ENCODE assay signal across 16 cellular contexts in the genomic region with DNA sequence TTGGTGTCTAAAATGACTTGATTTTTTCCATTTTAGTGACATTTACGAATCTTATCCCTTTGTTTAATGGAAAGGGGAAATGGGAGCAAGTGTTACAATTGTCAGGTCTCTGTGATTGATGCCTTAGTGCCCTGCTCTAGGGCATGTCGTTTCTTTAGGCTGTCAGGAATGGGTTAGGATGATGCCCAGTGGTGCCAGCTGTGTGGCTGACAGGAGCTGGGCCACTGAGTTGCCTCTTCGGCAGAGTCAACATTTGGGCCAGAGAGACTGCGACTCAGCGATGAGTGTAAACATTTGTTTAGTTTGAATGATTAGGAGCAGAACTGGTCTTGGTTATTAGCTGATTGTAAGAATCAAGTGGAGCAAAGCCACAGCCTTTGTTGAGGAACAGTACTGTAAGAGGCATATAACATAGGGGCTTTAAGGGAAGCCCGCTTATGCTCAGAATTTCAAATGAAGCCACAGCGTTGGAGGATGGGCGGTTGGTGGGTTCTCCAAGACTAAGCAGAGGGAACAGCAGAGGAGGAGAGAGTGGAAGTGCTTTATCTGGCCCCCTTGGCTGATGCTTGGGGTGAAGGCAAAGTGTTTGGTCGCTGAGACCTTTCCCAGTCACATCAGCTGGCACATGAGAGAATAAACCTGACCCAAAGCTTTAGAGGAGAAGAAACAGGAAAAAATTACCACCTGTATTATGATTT.
DNase-seq lines count a peak whose midpoint lies in the region; ATAC-seq and TF ChIP-seq lines count a peak whose summit lies in the region.
"Had no signal": no experiment of that assay in that cellular context is flagged by ENCODE, and none has a peak within 500 bp of the region (broad histone marks: within the 10 kb centered on the region; RNA-seq: fewer than 3 reads in every experiment).

No MANE protein-coding gene starts in this region.

- H3K4me3 Mint-ChIP-seq in WTC11 (no peak overlapping the region), nephron progenitor cell (no peak overlapping the region)
- H3K4me3 Mint-ChIP-seq: activated CD4-positive, alpha-beta memory T cell treated with anti-CD3 and anti-CD28 coated beads for 36 hours; activated T-helper 1 cell treated with anti-CD3 and anti-CD28 coated beads, Interleukin-12 subunit alpha, Interleukin-12 subunit beta, Interleukin-2, Interleukin-4 antibody, amounts not matched to agents 30 ng/mL and 10 ng/mL and 1 ng/mL, durations not matched to agents 14 hours and 24 hours and 36 hours had no signal

- H3K36me3 ChIP-seq in upper lobe of right lung = no peaks in the 10 kb centered on the region
- H3K36me3 ChIP-seq: transverse colon had no signal

- intact Hi-C loops in upper lobe of right lung (cut with DNase I) = no loop called here

- H3K4me1 Mint-ChIP-seq in WTC11 (peaks cover 58% of the 10 kb centered on the region), nephron progenitor cell (peaks cover 24% of the 10 kb centered on the region)

- H3K27me3 Mint-ChIP-seq in WTC11 (ENCODE audit: low read depth) (no peaks in the 10 kb centered on the region), nephron progenitor cell (ENCODE audit: low read depth, poor library complexity) (no peaks in the 10 kb centered on the region)
- H3K27me3 Mint-ChIP-seq: activated CD4-positive, alpha-beta memory T cell treated with anti-CD3 and anti-CD28 coated beads for 36 hours had no signal

- H3K4me3 ChIP-seq in upper lobe of right lung = no peak overlapping the region
- H3K4me3 ChIP-seq: transverse colon had no signal

- peak; percentile 26 for DNase-seq in ELF-1 (ENCODE audit: low read depth, low spot score)
- peak; percentile 51 for DNase-seq in HCEC 1CT
- no peak for DNase-seq in WTC11 (ENCODE audit: low spot score)
- no peak for DNase-seq in nephron progenitor cell
- DNase-seq in UCSD-AML1 (lab: John Stamatoyannopoulos, UW; ENCODE audit: unreplicated experiment) = no peak
- no peak for DNase-seq in upper lobe of right lung
- DNase-seq: activated CD4-positive, alpha-beta memory T cell treated with anti-CD3 and anti-CD28 coated beads for 36 hours; cerebellar nuclear complex; NCI-H1048; NCI-H82; stimulated activated CD8-positive, alpha-beta memory T cell treated with anti-CD3 and anti-CD28 coated beads, Interleukin-4, amount 100 ng/mL, for 48 hours; T1000; transverse colon had no signal

- H3K27me3 ChIP-seq in upper lobe of right lung = no peaks in the 10 kb centered on the region
- H3K27me3 ChIP-seq: transverse colon had no signal

- no peaks in the 10 kb centered on the region for H3K9me3 Mint-ChIP-seq in WTC11
- H3K9me3 Mint-ChIP-seq in nephron progenitor cell = no peaks in the 10 kb centered on the region
- H3K9me3 Mint-ChIP-seq: activated CD4-positive, alpha-beta memory T cell treated with anti-CD3 and anti-CD28 coated beads for 36 hours; activated T-helper 1 cell treated with anti-CD3 and anti-CD28 coated beads, Interleukin-12 subunit alpha, Interleukin-12 subunit beta, Interleukin-2, Interleukin-4 antibody, amounts not matched to agents 30 ng/mL and 10 ng/mL and 1 ng/mL, durations not matched to agents 14 hours and 24 hours and 36 hours had no signal

- CTCF ChIA-PET in WTC11 (lab: Charles Lee) = interaction anchor here (0.6 to 1.5 kb wide), 2 partner anchors 223 kb away, joined by 3 to 5 read pairs; no protein-coding TSS in a partner anchor

- no peak overlapping the region for H3K27ac ChIP-seq in upper lobe of right lung
- H3K27ac ChIP-seq: epithelial cell of prostate, transverse colon had no signal

- H3K4me1 ChIP-seq in upper lobe of right lung = peaks cover 4% of the 10 kb centered on the region
- H3K4me1 ChIP-seq: transverse colon had no signal

- H3K27ac Mint-ChIP-seq in WTC11 = peak overlapping the region; percentile 58
- peak overlapping the region; percentile 49 for H3K27ac Mint-ChIP-seq in nephron progenitor cell
- H3K27ac Mint-ChIP-seq: activated CD4-positive, alpha-beta memory T cell treated with anti-CD3 and anti-CD28 coated beads for 36 hours; activated T-helper 1 cell treated with anti-CD3 and anti-CD28 coated beads, Interleukin-12 subunit alpha, Interleukin-12 subunit beta, Interleukin-2, Interleukin-4 antibody, amounts not matched to agents 30 ng/mL and 10 ng/mL and 1 ng/mL, durations not matched to agents 14 hours and 24 hours and 36 hours had no signal

- ATAC-seq in WTC11 (peak; percentile 64), HG02642 (IDR thresholded peaks at IDR 0.05; ENCODE audit: poor library complexity, unreplicated experiment) (no peak), upper lobe of right lung (no peak)

- POLR2A ChIA-PET in WTC11 (lab: Charles Lee) = no interaction called here

- TF ChIP-seq CTCF in WTC11 (IDR thresholded peaks at IDR 0.05) (no peak), nephron progenitor cell (IDR thresholded peaks at IDR 0.05) (no peak), upper lobe of right lung (IDR thresholded peaks at IDR 0.05) (no peak)

- H3K36me3 Mint-ChIP-seq in WTC11 (no peaks in the 10 kb centered on the region), nephron progenitor cell (ENCODE audit: low read depth) (no peaks in the 10 kb centered on the region)
- H3K36me3 Mint-ChIP-seq: activated CD4-positive, alpha-beta memory T cell treated with anti-CD3 and anti-CD28 coated beads for 36 hours had no signal

- H3K9me3 ChIP-seq in upper lobe of right lung = no peaks in the 10 kb centered on the region
- H3K9me3 ChIP-seq: transverse colon had no signal

TF ChIP-seq in WTC11, 78 proteins besides CTCF, POLR2A, EP300 and RAD21:
- TF ChIP-seq ZNF423 (CRISPR knock-in tag; IDR thresholded peaks at IDR 0.05) (no peak), GABPB1 (CRISPR knock-in tag; IDR thresholded peaks at IDR 0.05) (no peak), ESRRA (CRISPR knock-in tag; IDR thresholded peaks at IDR 0.05; ENCODE audit: borderline replicate concordance) (no peak)
- TF ChIP-seq, protein P1, sequence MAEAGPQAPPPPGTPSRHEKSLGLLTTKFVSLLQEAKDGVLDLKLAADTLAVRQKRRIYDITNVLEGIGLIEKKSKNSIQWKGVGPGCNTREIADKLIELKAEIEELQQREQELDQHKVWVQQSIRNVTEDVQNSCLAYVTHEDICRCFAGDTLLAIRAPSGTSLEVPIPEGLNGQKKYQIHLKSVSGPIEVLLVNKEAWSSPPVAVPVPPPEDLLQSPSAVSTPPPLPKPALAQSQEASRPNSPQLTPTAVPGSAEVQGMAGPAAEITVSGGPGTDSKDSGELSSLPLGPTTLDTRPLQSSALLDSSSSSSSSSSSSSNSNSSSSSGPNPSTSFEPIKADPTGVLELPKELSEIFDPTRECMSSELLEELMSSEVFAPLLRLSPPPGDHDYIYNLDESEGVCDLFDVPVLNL (CRISPR knock-in tag; IDR thresholded peaks at IDR 0.05; ENCODE audit: borderline replicate concordance, low read depth) = no peak
- TF ChIP-seq, protein P2, sequence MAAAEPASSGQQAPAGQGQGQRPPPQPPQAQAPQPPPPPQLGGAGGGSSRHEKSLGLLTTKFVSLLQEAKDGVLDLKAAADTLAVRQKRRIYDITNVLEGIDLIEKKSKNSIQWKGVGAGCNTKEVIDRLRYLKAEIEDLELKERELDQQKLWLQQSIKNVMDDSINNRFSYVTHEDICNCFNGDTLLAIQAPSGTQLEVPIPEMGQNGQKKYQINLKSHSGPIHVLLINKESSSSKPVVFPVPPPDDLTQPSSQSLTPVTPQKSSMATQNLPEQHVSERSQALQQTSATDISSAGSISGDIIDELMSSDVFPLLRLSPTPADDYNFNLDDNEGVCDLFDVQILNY (CRISPR knock-in tag; IDR thresholded peaks at IDR 0.05) = no peak
- TF ChIP-seq, protein P3, sequence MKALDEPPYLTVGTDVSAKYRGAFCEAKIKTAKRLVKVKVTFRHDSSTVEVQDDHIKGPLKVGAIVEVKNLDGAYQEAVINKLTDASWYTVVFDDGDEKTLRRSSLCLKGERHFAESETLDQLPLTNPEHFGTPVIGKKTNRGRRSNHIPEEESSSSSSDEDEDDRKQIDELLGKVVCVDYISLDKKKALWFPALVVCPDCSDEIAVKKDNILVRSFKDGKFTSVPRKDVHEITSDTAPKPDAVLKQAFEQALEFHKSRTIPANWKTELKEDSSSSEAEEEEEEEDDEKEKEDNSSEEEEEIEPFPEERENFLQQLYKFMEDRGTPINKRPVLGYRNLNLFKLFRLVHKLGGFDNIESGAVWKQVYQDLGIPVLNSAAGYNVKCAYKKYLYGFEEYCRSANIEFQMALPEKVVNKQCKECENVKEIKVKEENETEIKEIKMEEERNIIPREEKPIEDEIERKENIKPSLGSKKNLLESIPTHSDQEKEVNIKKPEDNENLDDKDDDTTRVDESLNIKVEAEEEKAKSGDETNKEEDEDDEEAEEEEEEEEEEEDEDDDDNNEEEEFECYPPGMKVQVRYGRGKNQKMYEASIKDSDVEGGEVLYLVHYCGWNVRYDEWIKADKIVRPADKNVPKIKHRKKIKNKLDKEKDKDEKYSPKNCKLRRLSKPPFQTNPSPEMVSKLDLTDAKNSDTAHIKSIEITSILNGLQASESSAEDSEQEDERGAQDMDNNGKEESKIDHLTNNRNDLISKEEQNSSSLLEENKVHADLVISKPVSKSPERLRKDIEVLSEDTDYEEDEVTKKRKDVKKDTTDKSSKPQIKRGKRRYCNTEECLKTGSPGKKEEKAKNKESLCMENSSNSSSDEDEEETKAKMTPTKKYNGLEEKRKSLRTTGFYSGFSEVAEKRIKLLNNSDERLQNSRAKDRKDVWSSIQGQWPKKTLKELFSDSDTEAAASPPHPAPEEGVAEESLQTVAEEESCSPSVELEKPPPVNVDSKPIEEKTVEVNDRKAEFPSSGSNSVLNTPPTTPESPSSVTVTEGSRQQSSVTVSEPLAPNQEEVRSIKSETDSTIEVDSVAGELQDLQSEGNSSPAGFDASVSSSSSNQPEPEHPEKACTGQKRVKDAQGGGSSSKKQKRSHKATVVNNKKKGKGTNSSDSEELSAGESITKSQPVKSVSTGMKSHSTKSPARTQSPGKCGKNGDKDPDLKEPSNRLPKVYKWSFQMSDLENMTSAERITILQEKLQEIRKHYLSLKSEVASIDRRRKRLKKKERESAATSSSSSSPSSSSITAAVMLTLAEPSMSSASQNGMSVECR (CRISPR knock-in tag; IDR thresholded peaks at IDR 0.05; ENCODE audit: borderline replicate concordance) = no peak

Comparison
In these comparisons a context has a peak if more than half of its experiments do, and no peak if none do; other contexts are left out.
1. DNase-seq: peak in ELF-1 (single experiment) and HCEC 1CT (single experiment); none in WTC11 (single experiment), nephron progenitor cell (single experiment), UCSD-AML1 (single experiment) and upper lobe of right lung (single experiment).